In the genomic region with DNA sequence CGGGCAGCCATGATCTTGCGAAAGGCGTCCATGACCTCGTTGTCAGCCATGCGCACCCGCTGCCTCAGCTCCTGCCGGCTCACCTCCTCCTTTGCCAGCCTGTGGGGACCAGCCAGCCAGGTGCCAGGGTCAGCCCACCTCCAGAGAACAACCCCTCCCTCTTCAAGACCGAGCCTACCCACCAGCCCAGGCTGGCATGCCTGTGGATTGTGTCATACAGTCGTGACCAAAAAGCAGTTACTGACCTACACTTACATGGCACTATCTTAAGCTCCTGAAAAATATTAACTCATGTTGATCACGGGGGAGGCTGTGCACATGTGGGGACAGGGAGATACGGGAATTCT, we compare ENCODE assay signal across 10 cellular contexts. TPM values are rescaled to one million over a fixed set of nuclear protein-coding genes. Genes with fewer than 3 reads are reported as not detected.
DNase-seq lines count a peak whose midpoint lies in the region; ATAC-seq and TF ChIP-seq lines count a peak whose summit lies in the region.
"Had no signal": no experiment of that assay in that cellular context is flagged by ENCODE, and none has a peak within 500 bp of the region (broad histone marks: within the 10 kb centered on the region; RNA-seq: fewer than 3 reads in every experiment).

No MANE protein-coding gene starts in this region.

- no peak for TF ChIP-seq POLR2A in esophagus muscularis mucosa (IDR thresholded peaks at IDR 0.05; ENCODE audit: low read depth)

- H3K4me1 Mint-ChIP-seq in stimulated activated naive CD8-positive, alpha-beta T cell treated with anti-CD3 and anti-CD28 coated beads, Interleukin-15, Interleukin-2, amounts not matched to agents 100 ng/mL and 50 ng/mL, for 24 hours (ENCODE audit: low read depth): peaks cover 60% of the 10 kb centered on the region
- peaks cover 54% of the 10 kb centered on the region for H3K4me1 Mint-ChIP-seq in activated CD4-positive, alpha-beta memory T cell treated with anti-CD3 and anti-CD28 coated beads, Interleukin-2, amount 10 ng/mL, durations not matched to agents 7 days and 5 days
- H3K4me1 Mint-ChIP-seq in endothelial cell (ENCODE audit: unreplicated experiment): peaks cover 11% of the 10 kb centered on the region

- H3K9me3 ChIP-seq in liver (ENCODE audit: control insufficient read depth in 4 of 4, low read length in 3 of 4): no peaks in the 10 kb centered on the region
- no peaks in the 10 kb centered on the region for H3K9me3 ChIP-seq in aorta (ENCODE audit: control insufficient read depth, low read length)
- H3K9me3 ChIP-seq in esophagus muscularis mucosa: no peaks in the 10 kb centered on the region
- H3K9me3 ChIP-seq: ovary had no signal

- CTCF ChIA-PET in activated CD4-positive, alpha-beta memory T cell treated with anti-CD3 and anti-CD28 coated beads, Interleukin-2, amount 10 ng/mL, durations not matched to agents 7 days and 5 days (lab: Charles Lee): interaction anchor here (1.0 to 1.8 kb wide), 3 partner anchors 9 to 12 kb away, joined by 3 to 5 read pairs (median 4); a partner anchor contains a TSS

- H3K27me3 ChIP-seq in liver (ENCODE audit: control insufficient read depth in 4 of 4, insufficient read depth in 4 of 4, low read length in 3 of 4): no peaks in the 10 kb centered on the region
- no peaks in the 10 kb centered on the region for H3K27me3 ChIP-seq in aorta (ENCODE audit: control insufficient read depth in 1 of 2, insufficient read depth in 2 of 2, low read length in 1 of 2)
- H3K27me3 ChIP-seq in esophagus muscularis mucosa: no peaks in the 10 kb centered on the region
- H3K27me3 ChIP-seq: ovary had no signal

- no peak for TF ChIP-seq EP300 in esophagus muscularis mucosa (IDR thresholded peaks at IDR 0.05)

- ATAC-seq in stimulated activated naive CD8-positive, alpha-beta T cell treated with anti-CD3 and anti-CD28 coated beads, Interleukin-15, Interleukin-2, amounts not matched to agents 100 U/mL and 50 U/mL, for 24 hours: no peak
- ATAC-seq in aorta (ENCODE audit: low FRiP score): no peak

- peak overlapping the region; percentile 93 for H3K27ac Mint-ChIP-seq in stimulated activated naive CD8-positive, alpha-beta T cell treated with anti-CD3 and anti-CD28 coated beads, Interleukin-15, Interleukin-2, amounts not matched to agents 100 ng/mL and 50 ng/mL, for 24 hours
- H3K27ac Mint-ChIP-seq in activated CD4-positive, alpha-beta memory T cell treated with anti-CD3 and anti-CD28 coated beads, Interleukin-2, amount 10 ng/mL, durations not matched to agents 7 days and 5 days: peak overlapping the region; percentile 92
- H3K27ac Mint-ChIP-seq in endothelial cell (ENCODE audit: unreplicated experiment): no peak overlapping the region

- no peaks in the 10 kb centered on the region for H3K9me3 Mint-ChIP-seq in stimulated activated naive CD8-positive, alpha-beta T cell treated with anti-CD3 and anti-CD28 coated beads, Interleukin-15, Interleukin-2, amounts not matched to agents 100 ng/mL and 50 ng/mL, for 24 hours
- H3K9me3 Mint-ChIP-seq in activated CD4-positive, alpha-beta memory T cell treated with anti-CD3 and anti-CD28 coated beads, Interleukin-2, amount 10 ng/mL, durations not matched to agents 7 days and 5 days: no peaks in the 10 kb centered on the region
- H3K9me3 Mint-ChIP-seq in endothelial cell (ENCODE audit: unreplicated experiment): no peaks in the 10 kb centered on the region

- no peak overlapping the region for H3K9ac ChIP-seq in liver (ENCODE audit: low read depth in 1 of 2, low read length in 2 of 2)

- H3K4me1 ChIP-seq in liver (ENCODE audit: control insufficient read depth in 4 of 4, insufficient read depth in 4 of 4, low read length in 3 of 4) (peaks cover 6 to 34% (median 18%) of the 10 kb centered on the region in 4 donors), aorta (ENCODE audit: control insufficient read depth in 1 of 2, insufficient read depth in 2 of 2, low read length in 2 of 2) (no peaks in the 10 kb centered on the region), esophagus muscularis mucosa (peaks cover 3 to 26% (median 10%) of the 10 kb centered on the region in 4 donors)

- POLR2A ChIA-PET in activated CD4-positive, alpha-beta memory T cell treated with anti-CD3 and anti-CD28 coated beads, Interleukin-2, amount 10 ng/mL, durations not matched to agents 7 days and 5 days (lab: Charles Lee): interaction anchor here (0.8 to 7.5 kb wide), 10 partner anchors 10 to 384 kb away, joined by 3 to 56 read pairs (median 8); a partner anchor contains a TSS

- no peak for TF ChIP-seq CTCF in liver (IDR thresholded peaks at IDR 0.05; ENCODE audit: low read depth, low read length, missing input control)
- TF ChIP-seq CTCF in esophagus muscularis mucosa (IDR thresholded peaks at IDR 0.05): no peak
- no peak for TF ChIP-seq CTCF in endothelial cell (IDR thresholded peaks at IDR 0.05; ENCODE audit: unreplicated experiment)

- no peak for TF ChIP-seq RAD21 in liver (IDR thresholded peaks at IDR 0.05)

- H3K36me3 ChIP-seq in liver (ENCODE audit: control insufficient read depth in 4 of 4, insufficient read depth in 3 of 4, low read depth in 1 of 4, low read length in 3 of 4): peaks cover 0 to 16% (median 12%) of the 10 kb centered on the region in 4 donors
- H3K36me3 ChIP-seq in aorta (ENCODE audit: control insufficient read depth in 1 of 2, insufficient read depth in 2 of 2, low read length in 1 of 2): peaks cover 0 to 3% of the 10 kb centered on the region in 2 donors
- H3K36me3 ChIP-seq in esophagus muscularis mucosa: peaks cover 37 to 66% (median 57%) of the 10 kb centered on the region in 4 donors
- H3K36me3 ChIP-seq: ovary had no signal

- H3K4me3 ChIP-seq in liver (ENCODE audit: low read depth in 1 of 3, low read length in 3 of 3) (no peak overlapping the region), aorta (ENCODE audit: low read length in 2 of 2) (no peak overlapping the region), esophagus muscularis mucosa (no peak overlapping the region)
- H3K4me3 ChIP-seq: ovary had no signal

- no peaks in the 10 kb centered on the region for H3K27me3 Mint-ChIP-seq in stimulated activated naive CD8-positive, alpha-beta T cell treated with anti-CD3 and anti-CD28 coated beads, Interleukin-15, Interleukin-2, amounts not matched to agents 100 ng/mL and 50 ng/mL, for 24 hours
- H3K27me3 Mint-ChIP-seq in activated CD4-positive, alpha-beta memory T cell treated with anti-CD3 and anti-CD28 coated beads, Interleukin-2, amount 10 ng/mL, durations not matched to agents 7 days and 5 days: no peaks in the 10 kb centered on the region
- no peaks in the 10 kb centered on the region for H3K27me3 Mint-ChIP-seq in endothelial cell (ENCODE audit: unreplicated experiment)

- WGBS in liver: 63% methylated on average over 11 of the region's 11 CpGs
- 81 to 82% methylated on average over 11 of the region's 11 CpGs for WGBS in aorta, 2 donors
- 90% methylated on average over 11 of the region's 11 CpGs for WGBS in esophagus muscularis mucosa

- H3K4me3 Mint-ChIP-seq in stimulated activated naive CD8-positive, alpha-beta T cell treated with anti-CD3 and anti-CD28 coated beads, Interleukin-15, Interleukin-2, amounts not matched to agents 100 ng/mL and 50 ng/mL, for 24 hours: peak overlapping the region; percentile 45
- H3K4me3 Mint-ChIP-seq in activated CD4-positive, alpha-beta memory T cell treated with anti-CD3 and anti-CD28 coated beads, Interleukin-2, amount 10 ng/mL, durations not matched to agents 7 days and 5 days: no peak overlapping the region
- H3K4me3 Mint-ChIP-seq in endothelial cell (ENCODE audit: unreplicated experiment): no peak overlapping the region

- peaks cover 38% of the 10 kb centered on the region for H3K36me3 Mint-ChIP-seq in stimulated activated naive CD8-positive, alpha-beta T cell treated with anti-CD3 and anti-CD28 coated beads, Interleukin-15, Interleukin-2, amounts not matched to agents 100 ng/mL and 50 ng/mL, for 24 hours (ENCODE audit: low read depth)
- H3K36me3 Mint-ChIP-seq in activated CD4-positive, alpha-beta memory T cell treated with anti-CD3 and anti-CD28 coated beads, Interleukin-2, amount 10 ng/mL, durations not matched to agents 7 days and 5 days (ENCODE audit: low read depth): peaks cover 49% of the 10 kb centered on the region
- peaks cover 4% of the 10 kb centered on the region for H3K36me3 Mint-ChIP-seq in endothelial cell (ENCODE audit: low read depth, unreplicated experiment)

- DNase-seq in stimulated activated naive CD8-positive, alpha-beta T cell treated with anti-CD3 and anti-CD28 coated beads, Interleukin-15, Interleukin-2, amounts not matched to agents 100 U/mL and 50 U/mL, for 24 hours: no peak
- no peak for DNase-seq in activated CD4-positive, alpha-beta memory T cell treated with anti-CD3 and anti-CD28 coated beads, Interleukin-2, amount 10 ng/mL, durations not matched to agents 7 days and 5 days
- DNase-seq in aorta: peak; percentile 59 to 61
- DNase-seq in esophagus muscularis mucosa (ENCODE audit: extremely low spot score): no peak
- DNase-seq in DMS 273 (lab: John Stamatoyannopoulos, UW; ENCODE audit: unreplicated experiment): no peak
- DNase-seq in endothelial cell (ENCODE audit: low spot score): no peak

- peak overlapping the region; percentile 79 to 83 for H3K27ac ChIP-seq in liver (ENCODE audit: low read depth in 1 of 2, low read length in 2 of 2)
- no peak overlapping the region for H3K27ac ChIP-seq in aorta (ENCODE audit: low read depth in 1 of 2, low read length in 2 of 2)
- H3K27ac ChIP-seq in esophagus muscularis mucosa (replicated peaks in 1 of 4): peak overlapping the region in 2 of 4 donors; percentile 29 to 53
- H3K27ac ChIP-seq: C4-2B had no signal

- intact Hi-C loops in aorta (cut with DNase I): no loop called here
- intact Hi-C loops in esophagus muscularis mucosa (cut with DNase I): no loop called here

RNA-seq across cellular contexts. Expression of a gene that starts 10.7 kb away (rescaled TPM):
- 10 to 100 TPM; 18.5 to 20.2 TPM for total RNA-seq in activated CD4-positive, alpha-beta memory T cell treated with anti-CD3 and anti-CD28 coated beads, Interleukin-2, amount 10 ng/mL, durations not matched to agents 7 days and 5 days
- 10 to 100 TPM; 13.8 to 17.3 TPM for total RNA-seq in liver
- polyA plus RNA-seq in liver: 10 to 100 TPM; 16.0 to 20.1 TPM
- 10 to 100 TPM; 31.4 to 40.2 TPM for total RNA-seq in aorta
- 10 to 100 TPM; 24.7 to 58.0 TPM for polyA plus RNA-seq in aorta
- 10 to 100 TPM; 53.6 to 78.9 (median 70.2) TPM for total RNA-seq in esophagus muscularis mucosa
- total RNA-seq in endothelial cell (ENCODE audit: unreplicated experiment): 6.0 TPM

RNA-seq across cellular contexts. Expression of a gene that starts 11.8 kb away (rescaled TPM):
- total RNA-seq in activated CD4-positive, alpha-beta memory T cell treated with anti-CD3 and anti-CD28 coated beads, Interleukin-2, amount 10 ng/mL, durations not matched to agents 7 days and 5 days: 10 to 100 TPM; 88.1 to 88.3 TPM
- 10 to 100 TPM; 20.7 to 22.3 TPM for total RNA-seq in liver
- 10 to 100 TPM; 16.2 to 27.8 TPM for polyA plus RNA-seq in liver
- total RNA-seq in aorta: 10 to 100 TPM; 44.9 to 48.3 TPM
- 10 to 100 TPM; 50.4 to 52.0 TPM for polyA plus RNA-seq in aorta
- 10 to 100 TPM; 64.4 to 80.9 (median 74.6) TPM for total RNA-seq in esophagus muscularis mucosa
- 35.4 TPM for total RNA-seq in endothelial cell (ENCODE audit: unreplicated experiment)

RNA-seq across cellular contexts. Expression of a gene that starts 12.5 kb away (rescaled TPM):
- 100 to 1,000 TPM; 255 to 266 TPM for total RNA-seq in activated CD4-positive, alpha-beta memory T cell treated with anti-CD3 and anti-CD28 coated beads, Interleukin-2, amount 10 ng/mL, durations not matched to agents 7 days and 5 days
- total RNA-seq in liver (10 to 100 TPM; 53.3 to 53.6 TPM), aorta (100 to 1,000 TPM; 126 to 165 TPM), esophagus muscularis mucosa (100 to 1,000 TPM; 129 to 191 (median 164) TPM), endothelial cell (ENCODE audit: unreplicated experiment) (203 TPM)
- polyA plus RNA-seq in liver (10 to 100 TPM; 22.1 to 51.8 TPM), aorta (100 to 1,000 TPM in 1 of 2 donors, 10 to 100 TPM in 1; 98.4 to 165 TPM)

RNA-seq across cellular contexts. Expression of a gene that starts 29.6 kb away (rescaled TPM):
- 10 to 100 TPM; 50.8 to 59.0 TPM for total RNA-seq in activated CD4-positive, alpha-beta memory T cell treated with anti-CD3 and anti-CD28 coated beads, Interleukin-2, amount 10 ng/mL, durations not matched to agents 7 days and 5 days
- total RNA-seq in liver (10 to 100 TPM in 1 of 2 donors, 1 to 10 TPM in 1; 4.9 to 19.6 TPM), aorta (100 to 1,000 TPM in 1 of 2 donors, 10 to 100 TPM in 1; 40.3 to 108 TPM), esophagus muscularis mucosa (10 to 100 TPM; 15.5 to 56.5 (median 25.6) TPM), endothelial cell (ENCODE audit: unreplicated experiment) (34.4 TPM)
- polyA plus RNA-seq in liver (1 to 10 TPM; 2.8 to 8.0 TPM), aorta (100 to 1,000 TPM in 1 of 2 donors, 10 to 100 TPM in 1; 12.3 to 120 TPM)

RNA-seq across cellular contexts. Expression of a gene that starts 30.7 kb away (rescaled TPM):
- 10 to 100 TPM; 29.5 to 34.3 TPM for total RNA-seq in activated CD4-positive, alpha-beta memory T cell treated with anti-CD3 and anti-CD28 coated beads, Interleukin-2, amount 10 ng/mL, durations not matched to agents 7 days and 5 days
- total RNA-seq in liver (10 to 100 TPM in 1 of 2 donors, 1 to 10 TPM in 1; 9.1 to 19.8 TPM), aorta (10 to 100 TPM; 25.8 to 32.6 TPM), esophagus muscularis mucosa (10 to 100 TPM; 18.6 to 28.3 (median 24.9) TPM), endothelial cell (ENCODE audit: unreplicated experiment) (22.2 TPM)
- polyA plus RNA-seq in liver (10 to 100 TPM in 1 of 2 donors, 1 to 10 TPM in 1; 8.9 to 10.8 TPM), aorta (10 to 100 TPM; 15.7 to 25.9 TPM)

Comparison
In these comparisons a context has a peak if more than half of its experiments do, and no peak if none do; other contexts are left out.
1. DNase-seq: peak in aorta (2 of 2); none in stimulated activated naive CD8-positive, alpha-beta T cell treated with anti-CD3 and anti-CD28 coated beads, Interleukin-15, Interleukin-2, amounts not matched to agents 100 U/mL and 50 U/mL, for 24 hours (single experiment), activated CD4-positive, alpha-beta memory T cell treated with anti-CD3 and anti-CD28 coated beads, Interleukin-2, amount 10 ng/mL, durations not matched to agents 7 days and 5 days (single experiment), esophagus muscularis mucosa (single experiment), DMS 273 (single experiment) and endothelial cell (single experiment).
2. H3K27ac ChIP-seq: peak in liver (2 of 2); none in aorta (0 of 2).